In the genomic region with DNA sequence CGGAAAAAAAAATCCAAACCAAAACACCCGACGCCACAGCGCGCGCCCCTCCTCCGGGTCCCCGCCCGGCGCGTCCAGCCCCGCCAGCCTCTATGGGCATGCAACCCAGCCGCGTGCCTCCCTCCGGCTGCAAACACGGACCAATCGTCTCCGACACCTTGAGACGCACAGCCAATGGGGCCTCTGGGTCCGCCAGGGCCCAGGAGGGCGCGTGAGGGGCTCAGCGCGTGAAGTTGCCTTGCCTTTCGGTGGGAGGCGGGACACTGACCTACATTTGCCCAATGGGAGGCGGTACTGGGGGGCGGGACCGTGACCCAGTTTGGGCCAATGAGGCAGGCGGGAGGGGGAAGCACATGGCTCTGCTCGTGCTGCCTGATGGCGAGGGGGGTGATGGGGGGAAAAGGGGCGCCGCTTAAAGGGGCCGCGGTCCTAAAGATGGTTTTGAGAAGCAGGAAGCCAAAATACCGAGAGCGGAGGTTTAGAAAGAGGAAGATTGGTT, we compare ENCODE assay signal across 8 cellular contexts. TPM values are rescaled to one million over a fixed set of nuclear protein-coding genes. Genes with fewer than 3 reads are reported as not detected.
A peak's percentile ranks its signal among the peaks of the same experiment; 100 is the strongest.
DNase-seq lines count a peak whose midpoint lies in the region; ATAC-seq, FAIRE-seq and TF ChIP-seq lines count a peak whose summit lies in the region.

No MANE protein-coding gene starts in this region.

- WGBS in adipose tissue, 3 donors, result 0 to 2% (median 0%) methylated on average over 38 of the region's 38 CpGs

- ATAC-seq in HG02852 (IDR thresholded peaks at IDR 0.05; ENCODE audit: unreplicated experiment), result peak; percentile 63

- peaks cover 18% of the 10 kb centered on the region for H3K4me1 Mint-ChIP-seq in type B pancreatic cell (ENCODE audit: unreplicated experiment)

- H3K27ac Mint-ChIP-seq in type B pancreatic cell, result peak overlapping the region; percentile 96

- peak; percentile 97 for FAIRE-seq in GM12891 (lab: Jason Lieb, UNC)

- DNase-seq in GM12891 (ENCODE audit: insufficient read length, low spot score) (peak; percentile 94), NCI-H1436 treated with DMSO at 0.1 percent for 48 hours (lab: John Stamatoyannopoulos, UW) (peak; percentile 100), T follicular helper cell (ENCODE audit: low read depth) (peak; percentile 99), cardiac septum (ENCODE audit: low spot score) (peak; percentile 98), posterior cingulate gyrus (peak; percentile 97 to 100 (median 99)), type B pancreatic cell (ENCODE audit: extremely low spot score, unreplicated experiment) (peak; percentile 99)

- peak overlapping the region; percentile 91 for H3K4me3 Mint-ChIP-seq in type B pancreatic cell

- no peaks in the 10 kb centered on the region for H3K27me3 Mint-ChIP-seq in type B pancreatic cell

- H3K9me3 Mint-ChIP-seq in type B pancreatic cell, result no peaks in the 10 kb centered on the region

- peaks cover 13% of the 10 kb centered on the region for H3K36me3 Mint-ChIP-seq in type B pancreatic cell

- intact Hi-C loops in cardiac septum (cut with DNase I) (no loop called here), posterior cingulate gyrus (cut with DNase I) (no loop called here)

- no peak for TF ChIP-seq POLR2A in GM12891 (IDR thresholded peaks at IDR 0.05; ENCODE audit: low read depth, low read length)

- peak overlapping the region; percentile 90 for H3K27ac ChIP-seq in adipose tissue (ENCODE audit: low read depth, low read length)

- no peak for TF ChIP-seq CTCF in type B pancreatic cell (conservative IDR thresholded peaks at IDR 0.05)

TF ChIP-seq in GM12891, 5 proteins besides CTCF, POLR2A, EP300 and RAD21:
- 0 out of 2 replicates have a peak, but pooled peaks have one; percentile 28 for TF ChIP-seq POU2F2 (IDR thresholded peaks at IDR 0.05; ENCODE audit: low read depth, low read length)
- TF ChIP-seq TAF1 (IDR thresholded peaks at IDR 0.05; ENCODE audit: low read depth, low read length), result no peak
- peak; percentile 86 for TF ChIP-seq PAX5 (IDR thresholded peaks at IDR 0.05; ENCODE audit: insufficient read depth, low read length, severe bottlenecking)
TF ChIP-seq in GM12891: peak in this region for 2.

RNA-seq across cellular contexts. Expression of a gene that starts 0.3 kb away (rescaled TPM):
- polyA plus RNA-seq in GM12891 (2012; ENCODE audit: low read depth, missing spikeins), result 6.5 TPM
- polyA plus RNA-seq in adipose tissue, result 10 to 100 TPM in 1 of 3 donors, 1 to 10 TPM in 2; 2.9 to 10.9 (median 8.1) TPM
- total RNA-seq in cardiac septum, result 4.4 TPM
- 24.5 and 31.5 TPM in 2 replicates for total RNA-seq in type B pancreatic cell (ENCODE audit: low replicate concordance)

RNA-seq across cellular contexts. Expression of a gene that starts 8.5 kb away (rescaled TPM):
- 9.8 TPM for polyA plus RNA-seq in GM12891 (2012; ENCODE audit: low read depth, missing spikeins)
- 10 to 100 TPM in 1 of 3 donors, 1 to 10 TPM in 2; 2.6 to 21.3 (median 2.7) TPM for polyA plus RNA-seq in adipose tissue
- total RNA-seq in cardiac septum, result 6.5 TPM
- 13.8 and 43.3 TPM in 2 replicates for total RNA-seq in type B pancreatic cell (ENCODE audit: low replicate concordance)

RNA-seq across cellular contexts. Expression of a gene that starts 18.2 kb away (rescaled TPM):
- 12.4 TPM for polyA plus RNA-seq in GM12891 (2012; ENCODE audit: low read depth, missing spikeins)
- polyA plus RNA-seq in adipose tissue, result 10 to 100 TPM in 2 of 3 donors, 1 to 10 TPM in 1; 8.4 to 17.8 (median 17.7) TPM
- 8.5 TPM for total RNA-seq in cardiac septum
- 44.0 and 47.1 TPM in 2 replicates for total RNA-seq in type B pancreatic cell (ENCODE audit: low replicate concordance)

RNA-seq across cellular contexts. Expression of a gene that starts 18.5 kb away (rescaled TPM):
- polyA plus RNA-seq in GM12891 (2012; ENCODE audit: low read depth, missing spikeins), result 3,629 TPM
- polyA plus RNA-seq in adipose tissue, result 1,000 to 10,000 TPM; 2,059 to 2,549 (median 2,360) TPM
- total RNA-seq in cardiac septum (437 TPM), type B pancreatic cell (ENCODE audit: low replicate concordance) (1,623 and 1,815 TPM in 2 replicates)

RNA-seq across cellular contexts. Expression of a gene that starts 22.6 kb away (rescaled TPM):
- polyA plus RNA-seq in GM12891 (2012; ENCODE audit: low read depth, missing spikeins), result not detected
- polyA plus RNA-seq in adipose tissue, result 1 to 10 TPM in 2 of 3 donors, under 1 TPM in 1; 0.56 to 4.2 (median 1.3) TPM
- total RNA-seq in cardiac septum (not detected), type B pancreatic cell (ENCODE audit: low replicate concordance) (6.1 and 8.1 TPM in 2 replicates)

Comparison
In these comparisons a context has a peak if more than half of its experiments do, and no peak if none do; other contexts are left out.
1. Peak in every context shown above with its lines: DNase-seq, ATAC-seq and H3K27ac ChIP-seq.